Comparison of ENCODE assay signal across 22 cellular contexts in the genomic region with DNA sequence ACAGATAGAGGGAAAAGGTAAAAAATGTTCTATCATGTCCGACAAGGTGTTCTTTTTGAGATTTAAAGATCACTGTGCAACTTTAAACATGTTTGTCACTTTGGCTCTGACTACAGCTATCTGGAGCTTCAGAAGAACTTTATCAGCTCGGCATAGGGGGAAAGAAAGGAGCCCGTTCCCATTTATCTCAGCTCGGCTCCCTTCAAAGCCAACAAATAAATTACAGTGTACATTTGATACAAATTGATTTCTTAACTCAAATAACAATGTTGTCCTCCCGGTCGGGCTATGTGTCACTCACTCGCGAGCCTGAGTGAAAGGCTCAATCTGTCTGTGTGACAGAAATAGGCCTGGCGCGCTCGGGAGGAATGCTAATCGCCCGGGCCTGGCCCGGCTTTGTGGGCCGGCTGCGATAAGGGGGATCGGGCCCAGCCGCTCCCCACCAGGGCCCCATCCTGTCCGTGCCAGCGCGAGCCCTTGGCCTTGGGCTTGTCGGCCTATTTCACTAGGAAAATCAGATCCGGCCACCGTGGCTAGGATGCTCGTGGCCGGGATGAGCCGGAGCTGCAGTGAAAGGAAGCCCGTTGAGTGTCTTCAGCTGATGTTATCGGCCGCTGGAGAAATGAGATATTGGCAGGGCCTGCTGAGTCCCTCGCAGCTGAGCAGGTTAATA.
DNase-seq lines count a peak whose midpoint lies in the region; ATAC-seq and TF ChIP-seq lines count a peak whose summit lies in the region.
"Had no signal": no experiment of that assay in that cellular context is flagged by ENCODE, and none has a peak within 500 bp of the region (broad histone marks: within the 10 kb centered on the region; RNA-seq: fewer than 3 reads in every experiment).

No MANE protein-coding gene starts in this region.

- TF ChIP-seq CTCF in SK-N-SH (IDR thresholded peaks at IDR 0.05) (no peak), heart right ventricle (IDR thresholded peaks at IDR 0.05) (no peak), neural progenitor cell (IDR thresholded peaks at IDR 0.05) (no peak)

- H3K9me2 ChIP-seq in SK-N-SH: no peaks in the 10 kb centered on the region

- POLR2A ChIA-PET in SK-N-SH (lab: Yijun Ruan, JAX): no interaction called here

- H3K9me3 Mint-ChIP-seq in neural progenitor cell: no peaks in the 10 kb centered on the region
- H3K9me3 Mint-ChIP-seq in activated T-cell treated with anti-CD3 and anti-CD28 coated beads, Interleukin-2, amount 50 U/mL, for 72 hours: peaks cover 1 to 2% of the 10 kb centered on the region in 2 donors

- CTCF ChIA-PET in SK-N-SH (lab: Yijun Ruan, JAX): no interaction called here

- intact Hi-C loops in heart right ventricle (cut with DNase I): no loop called here

- H3F3A ChIP-seq in SK-N-SH (replicated peaks; ENCODE audit: insufficient read depth) (no peaks in the 10 kb centered on the region), neural progenitor cell (ENCODE audit: low read depth) (no peaks in the 10 kb centered on the region)

- H3K27ac ChIP-seq in SK-N-SH (ENCODE audit: low read depth in 2 of 2, low read length in 1 of 2) (no peak overlapping the region), heart right ventricle (peak overlapping the region in 9 of 10 donors; percentile 10 to 80 (median 71)), neural progenitor cell (no peak overlapping the region)
- H3K27ac ChIP-seq: GM23248, RWPE1, SJCRH30 had no signal

- H3K4me2 ChIP-seq in SK-N-SH: no peak overlapping the region
- peak overlapping the region; percentile 19 for H3K4me2 ChIP-seq in neural progenitor cell

- H3K36me3 ChIP-seq in SK-N-SH (replicated peaks in 1 of 2; ENCODE audit: control insufficient read depth in 1 of 2, insufficient read depth in 2 of 2, low read length in 1 of 2) (no peaks in the 10 kb centered on the region), heart right ventricle (no peaks in the 10 kb centered on the region), neural progenitor cell (no peaks in the 10 kb centered on the region)
- H3K36me3 ChIP-seq: SJCRH30 had no signal

- TF ChIP-seq RAD21 in SK-N-SH (IDR thresholded peaks at IDR 0.05; ENCODE audit: low read length): no peak

- peaks cover 4% of the 10 kb centered on the region for H3K27me3 Mint-ChIP-seq in neural progenitor cell (ENCODE audit: insufficient read depth, low read depth)
- H3K27me3 Mint-ChIP-seq in activated T-cell treated with anti-CD3 and anti-CD28 coated beads, Interleukin-2, amount 50 U/mL, for 72 hours (ENCODE audit: low read depth): no peaks in the 10 kb centered on the region
- H3K27me3 Mint-ChIP-seq: B cell had no signal

- H3K4me1 ChIP-seq in SK-N-SH (ENCODE audit: control insufficient read depth in 1 of 2, insufficient read depth in 2 of 2, low read depth in 1 of 2, low read length in 1 of 2) (no peaks in the 10 kb centered on the region), heart right ventricle (peaks cover 0 to 26% (median 6%) of the 10 kb centered on the region in 9 donors), neural progenitor cell (peaks cover 12% of the 10 kb centered on the region)
- H3K4me1 ChIP-seq: Caco-2, SJCRH30 had no signal

- no peak overlapping the region for H3K4me3 ChIP-seq in SK-N-SH (ENCODE audit: low read depth in 2 of 2, low read length in 1 of 2)
- peak overlapping the region in 5 of 10 donors; percentile 1 to 29 (median 16) for H3K4me3 ChIP-seq in heart right ventricle
- no peak overlapping the region for H3K4me3 ChIP-seq in neural progenitor cell
- H3K4me3 ChIP-seq: GM23248, SJCRH30 had no signal

- WGBS in SK-N-SH (ENCODE audit: low lambda C conversion rate): 23% methylated on average over 14 of the region's 31 CpGs
- WGBS in heart right ventricle, 2 donors: 16 to 34% methylated on average over 31 of the region's 31 CpGs

- H3K27ac Mint-ChIP-seq in neural progenitor cell: no peak overlapping the region
- no peak overlapping the region for H3K27ac Mint-ChIP-seq in activated T-cell treated with anti-CD3 and anti-CD28 coated beads, Interleukin-2, amount 50 U/mL, for 72 hours
- H3K27ac Mint-ChIP-seq: B cell had no signal

- ATAC-seq in SK-N-SH treated with all-trans-retinoic acid at 6 μM for 48 hours (no peak), heart right ventricle (peak; percentile 75 to 96 (median 88))
- ATAC-seq in activated T-cell treated with anti-CD3 and anti-CD28 coated beads, Interleukin-2, amount 50 U/mL, for 72 hours (replicated peaks in 1 of 2): no peak
- ATAC-seq: HCT116, PC-3 had no signal

- H3K4me1 Mint-ChIP-seq in neural progenitor cell: peaks cover 19% of the 10 kb centered on the region
- H3K4me1 Mint-ChIP-seq in activated T-cell treated with anti-CD3 and anti-CD28 coated beads, Interleukin-2, amount 50 U/mL, for 72 hours (ENCODE audit: low read depth): no peaks in the 10 kb centered on the region
- H3K4me1 Mint-ChIP-seq: B cell had no signal

- H3K36me3 Mint-ChIP-seq in neural progenitor cell: no peaks in the 10 kb centered on the region
- no peaks in the 10 kb centered on the region for H3K36me3 Mint-ChIP-seq in activated T-cell treated with anti-CD3 and anti-CD28 coated beads, Interleukin-2, amount 50 U/mL, for 72 hours (ENCODE audit: insufficient read depth in 2 of 2)

- H3K9me3 ChIP-seq in SK-N-SH: no peaks in the 10 kb centered on the region
- H3K9me3 ChIP-seq in heart right ventricle: no peaks in the 10 kb centered on the region
- no peaks in the 10 kb centered on the region for H3K9me3 ChIP-seq in neural progenitor cell (ENCODE audit: low read depth)
- H3K9me3 ChIP-seq: Caco-2, SJCRH30 had no signal

- DNase-seq in SK-N-SH (peak; percentile 18), heart right ventricle (peak; percentile 45 to 62), neural progenitor cell (ENCODE audit: low spot score) (no peak), NCI-H1048 (lab: John Stamatoyannopoulos, UW) (no peak), pons (ENCODE audit: low spot score) (no peak), SKM-1 (lab: John Stamatoyannopoulos, UW; ENCODE audit: unreplicated experiment) (no peak)
- no peak for DNase-seq in activated T-cell treated with anti-CD3 and anti-CD28 coated beads, Interleukin-2, amount 50 U/mL, for 72 hours
- DNase-seq: Caco-2, GDM1, GM23248, IMR-90, Karpas-422, NCI-H1092, NCI-H1436 treated with DMSO at 0.1 percent for 48 hours, NCI-H510A, NCI-H748 treated with DMSO at 0.1 percent for 48 hours, PC-3, SJCRH30 had no signal

- H4K20me1 ChIP-seq in SK-N-SH (ENCODE audit: insufficient read depth): no peaks in the 10 kb centered on the region
- H4K20me1 ChIP-seq in neural progenitor cell (ENCODE audit: low read depth): no peaks in the 10 kb centered on the region

- H3K27me3 ChIP-seq in SK-N-SH (ENCODE audit: insufficient read depth) (no peaks in the 10 kb centered on the region), heart right ventricle (no peaks in the 10 kb centered on the region), neural progenitor cell (peaks cover 6% of the 10 kb centered on the region)
- H3K27me3 ChIP-seq: SJCRH30 had no signal

- H2AFZ ChIP-seq in SK-N-SH (ENCODE audit: low read depth) (no peak overlapping the region), neural progenitor cell (replicated peaks) (no peak overlapping the region)
- H2AFZ ChIP-seq: GM23248 had no signal

- H3K9ac ChIP-seq in SK-N-SH: no peak overlapping the region
- no peak overlapping the region for H3K9ac ChIP-seq in neural progenitor cell
- H3K9ac ChIP-seq: GM23248 had no signal

- no peak for TF ChIP-seq EP300 in SK-N-SH (IDR thresholded peaks at IDR 0.05; ENCODE audit: borderline replicate concordance in 1 of 2, low read depth in 1 of 2, low read length in 1 of 2)

- no peaks in the 10 kb centered on the region for H3K79me2 ChIP-seq in SK-N-SH (ENCODE audit: insufficient read depth)
- no peaks in the 10 kb centered on the region for H3K79me2 ChIP-seq in neural progenitor cell (ENCODE audit: low read depth)

- no peak overlapping the region for H3K4me3 Mint-ChIP-seq in neural progenitor cell
- H3K4me3 Mint-ChIP-seq in activated T-cell treated with anti-CD3 and anti-CD28 coated beads, Interleukin-2, amount 50 U/mL, for 72 hours: no peak overlapping the region
- H3K4me3 Mint-ChIP-seq: B cell had no signal

TF ChIP-seq in SK-N-SH, 30 proteins besides CTCF, POLR2A, EP300 and RAD21:
- TF ChIP-seq YY1 (IDR thresholded peaks at IDR 0.05; ENCODE audit: low read depth) (no peak), GATA2 (CRISPR knock-in tag; IDR thresholded peaks at IDR 0.05) (no peak), MXI1 (IDR thresholded peaks at IDR 0.05; ENCODE audit: low read depth, low read length) (no peak), RCOR1 (IDR thresholded peaks at IDR 0.05; ENCODE audit: low read length) (no peak), USF2 (IDR thresholded peaks at IDR 0.05; ENCODE audit: borderline replicate concordance, low read depth, low read length) (no peak), EZH2phosphoT487 (IDR thresholded peaks at IDR 0.05; ENCODE audit: borderline replicate concordance, low read depth) (no peak), TAF1 (IDR thresholded peaks at IDR 0.05; ENCODE audit: borderline replicate concordance, low read depth, low read length) (no peak)

TF ChIP-seq in SK-N-SH treated with all-trans-retinoic acid at 6 μM for 48 hours, 23 proteins besides CTCF, POLR2A, EP300 and RAD21 (continues in another document):
- TF ChIP-seq, protein P1, sequence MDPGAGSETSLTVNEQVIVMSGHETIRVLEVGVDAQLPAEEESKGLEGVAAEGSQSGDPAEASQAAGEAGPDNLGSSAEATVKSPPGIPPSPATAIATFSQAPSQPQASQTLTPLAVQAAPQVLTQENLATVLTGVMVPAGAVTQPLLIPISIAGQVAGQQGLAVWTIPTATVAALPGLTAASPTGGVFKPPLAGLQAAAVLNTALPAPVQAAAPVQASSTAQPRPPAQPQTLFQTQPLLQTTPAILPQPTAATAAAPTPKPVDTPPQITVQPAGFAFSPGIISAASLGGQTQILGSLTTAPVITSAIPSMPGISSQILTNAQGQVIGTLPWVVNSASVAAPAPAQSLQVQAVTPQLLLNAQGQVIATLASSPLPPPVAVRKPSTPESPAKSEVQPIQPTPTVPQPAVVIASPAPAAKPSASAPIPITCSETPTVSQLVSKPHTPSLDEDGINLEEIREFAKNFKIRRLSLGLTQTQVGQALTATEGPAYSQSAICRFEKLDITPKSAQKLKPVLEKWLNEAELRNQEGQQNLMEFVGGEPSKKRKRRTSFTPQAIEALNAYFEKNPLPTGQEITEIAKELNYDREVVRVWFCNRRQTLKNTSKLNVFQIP (CRISPR knock-in tag; IDR thresholded peaks at IDR 0.05; ENCODE audit: borderline replicate concordance, low read depth): no peak
- no peak for TF ChIP-seq ZNF8 (CRISPR knock-in tag; IDR thresholded peaks at IDR 0.05)
- TF ChIP-seq CSDC2 (CRISPR knock-in tag; IDR thresholded peaks at IDR 0.05): no peak
- TF ChIP-seq GLIS3 (CRISPR knock-in tag; IDR thresholded peaks at IDR 0.05): no peak
- no peak for TF ChIP-seq ESRRG (CRISPR knock-in tag; IDR thresholded peaks at IDR 0.05)
- TF ChIP-seq ARNTL (CRISPR knock-in tag; IDR thresholded peaks at IDR 0.05; ENCODE audit: borderline replicate concordance, low read depth): no peak
- TF ChIP-seq PPARA (CRISPR knock-in tag; IDR thresholded peaks at IDR 0.05; ENCODE audit: borderline replicate concordance): no peak
- no peak for TF ChIP-seq ZNF70 (CRISPR knock-in tag; IDR thresholded peaks at IDR 0.05)
- no peak for TF ChIP-seq TCF4 (CRISPR knock-in tag; IDR thresholded peaks at IDR 0.05; ENCODE audit: borderline replicate concordance)
- no peak for TF ChIP-seq TOX (CRISPR knock-in tag; IDR thresholded peaks at IDR 0.05; ENCODE audit: borderline replicate concordance)

Comparison
In these comparisons a context has a peak if more than half of its experiments do, and no peak if none do; other contexts are left out.
1. DNase-seq: peak in SK-N-SH (single experiment) and heart right ventricle (2 of 2); none in neural progenitor cell (single experiment), NCI-H1048 (single experiment), pons (single experiment), SKM-1 (single experiment) and activated T-cell treated with anti-CD3 and anti-CD28 coated beads, Interleukin-2, amount 50 U/mL, for 72 hours (0 of 2).
2. H3K27ac ChIP-seq: peak in heart right ventricle (9 of 10); none in SK-N-SH (0 of 2) and neural progenitor cell (single experiment).
3. ATAC-seq: peak in heart right ventricle (8 of 8); none in SK-N-SH treated with all-trans-retinoic acid at 6 μM for 48 hours (single experiment) and activated T-cell treated with anti-CD3 and anti-CD28 coated beads, Interleukin-2, amount 50 U/mL, for 72 hours (0 of 2).